11 cellular contexts compared by ENCODE assay signal in genomic region chr10:77444041-77444440, GRCh38.
"Had no signal": no experiment of that assay in that cellular context is flagged by ENCODE, and none has a peak within 500 bp of the region (broad histone marks: within the 10 kb centered on the region; RNA-seq: fewer than 3 reads in every experiment).

No MANE protein-coding gene starts in this region.

- H3K4me3 ChIP-seq: GM23248, GM23338, HAP-1 had no signal

- H3K27ac Mint-ChIP-seq: GM23338, HFFc6 had no signal

- H3K27ac ChIP-seq: GM23248 had no signal

- FAIRE-seq: H1, H54 had no signal

- H3K4me3 Mint-ChIP-seq: GM23338, H9, HFFc6 had no signal

- H3K4me1 ChIP-seq: HAP-1 had no signal

- ATAC-seq: GM23338, HCT116 had no signal

- H3K36me3 ChIP-seq: HAP-1 had no signal

- DNase-seq: GM23248, GOT3, H7, H9, HCEC 1CT, HFFc6 had no signal

- H3K9me3 Mint-ChIP-seq: GM23338, H9, HFFc6 had no signal

- H3K9me3 ChIP-seq: HAP-1 had no signal
